ENCODE assay signal across 18 cellular contexts in the genomic region with DNA sequence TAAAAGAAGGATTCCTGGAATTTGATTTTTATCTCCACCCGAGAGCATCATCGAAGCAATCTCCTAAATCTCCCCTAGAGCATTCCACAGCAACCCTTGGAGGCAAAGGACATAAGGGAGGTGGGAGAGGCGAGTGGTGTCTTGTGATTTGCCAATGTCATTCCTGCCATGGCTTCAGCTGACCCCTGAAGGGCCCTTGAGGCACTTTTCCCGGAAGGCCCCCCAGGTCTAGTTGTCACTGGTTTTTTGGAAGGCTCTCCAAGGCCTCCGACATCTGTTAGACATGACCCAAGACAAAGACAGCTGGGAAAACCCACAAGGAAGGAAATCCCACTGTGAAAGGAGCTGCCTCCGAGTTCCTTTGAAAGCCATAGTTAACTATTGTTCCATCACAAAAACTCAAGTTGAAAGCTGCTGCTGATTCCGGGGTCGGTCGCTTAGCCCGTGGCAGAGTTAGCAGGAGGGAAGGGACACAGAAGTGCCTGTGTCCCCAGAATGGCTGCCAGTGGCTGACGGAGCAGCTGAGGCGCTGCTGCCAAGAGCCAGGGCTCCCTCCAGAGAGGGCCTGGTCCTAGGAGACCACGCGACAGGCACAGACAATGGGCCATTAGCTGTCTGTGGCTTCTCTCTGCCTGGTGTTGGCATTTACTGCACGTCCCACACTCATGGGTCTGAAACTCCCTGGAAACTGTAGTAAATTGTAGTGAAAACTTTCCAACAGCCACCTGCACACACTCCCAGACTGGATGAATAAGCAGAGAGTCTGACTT. TPM values are rescaled to one million over a fixed set of nuclear protein-coding genes. Genes with fewer than 3 reads are reported as not detected.
A peak's percentile ranks its signal among the peaks of the same experiment; 100 is the strongest.
DNase-seq lines count a peak whose midpoint lies in the region; ATAC-seq, FAIRE-seq and TF ChIP-seq lines count a peak whose summit lies in the region.
"Had no signal": no experiment of that assay in that cellular context is flagged by ENCODE, and none has a peak within 500 bp of the region (broad histone marks: within the 10 kb centered on the region; RNA-seq: fewer than 3 reads in every experiment).

No MANE protein-coding gene starts in this region.

- DNase-seq in HepG2 (ENCODE audit: low spot score) (no peak), right lobe of liver (no peak), frontal cortex (ENCODE audit: low spot score in 2 of 2) (peak; percentile 42 to 62), middle frontal gyrus (ENCODE audit: extremely low spot score, low spot score) (peak; percentile 76), NCI-H510A (lab: John Stamatoyannopoulos, UW) (no peak), GM19238 (ENCODE audit: insufficient read length, low spot score) (no peak)
- DNase-seq: ACHN; activated CD4-positive, alpha-beta T cell treated with anti-CD3 and anti-CD28 coated beads, Interleukin-2, amount 50 U/mL, for 48 hours; effector memory CD4-positive, alpha-beta T cell; foreskin keratinocyte; NCI-H446; RPMI8226; T1000 had no signal

- H3K4me3 ChIP-seq in HepG2 (replicated peaks in 1 of 3; ENCODE audit: insufficient read depth in 1 of 3, low read depth in 2 of 3, low read length in 3 of 3) = no peak overlapping the region
- H3K4me3 ChIP-seq in right lobe of liver = no peak overlapping the region
- H3K4me3 ChIP-seq: ascending aorta, upper lobe of left lung had no signal

- peak overlapping the region; percentile 29; the same call in 1 of the 2 replicates for H3K4me2 ChIP-seq in HepG2 (ENCODE audit: low read depth, low read length)

- TF ChIP-seq CTCF in HepG2 (CRISPR knock-in tag; IDR thresholded peaks at IDR 0.05) (no peak), right lobe of liver (IDR thresholded peaks at IDR 0.05) (no peak)

- no peaks in the 10 kb centered on the region for H3K79me2 ChIP-seq in HepG2 (ENCODE audit: insufficient read depth, low read length)

- H3K36me3 ChIP-seq in HepG2 (replicated peaks in 1 of 2; ENCODE audit: control insufficient read depth in 1 of 2, insufficient read depth in 2 of 2, low read length in 2 of 2) (no peaks in the 10 kb centered on the region), right lobe of liver (no peaks in the 10 kb centered on the region)
- H3K36me3 ChIP-seq: ascending aorta, upper lobe of left lung had no signal

- no peak overlapping the region for H3K9ac ChIP-seq in HepG2 (ENCODE audit: insufficient read depth, low read depth, low read length)

- 28% methylated on average over 9 of the region's 15 CpGs for WGBS in HepG2 (ENCODE audit: low lambda C conversion rate)
- 73% methylated on average over 9 of the region's 15 CpGs for WGBS in right lobe of liver (ENCODE audit: insufficient coverage, low coverage, low lambda C conversion rate, missing lambda C conversion rate)

- no peak overlapping the region for H2AFZ ChIP-seq in HepG2 (ENCODE audit: low read length)

- H3K4me1 ChIP-seq in HepG2 (ENCODE audit: insufficient read depth, low read length) (peaks cover 19% of the 10 kb centered on the region), right lobe of liver (peaks cover 0 to 3% (median 0%) of the 10 kb centered on the region in 4 donors)
- H3K4me1 ChIP-seq: ascending aorta, upper lobe of left lung had no signal

- no peak for TF ChIP-seq RAD21 in HepG2 (CRISPR knock-in tag; IDR thresholded peaks at IDR 0.05)

- intact Hi-C loops in HepG2 (cut with micrococcal nuclease; ENCODE audit: unreplicated experiment) (no loop called here), right lobe of liver (cut with DNase I) (no loop called here)

- CTCF ChIA-PET in HepG2 (lab: Yijun Ruan, JAX; ENCODE audit: low intra/inter-chr PET ratio, low total read pairs) = no interaction called here

- no peak for TF ChIP-seq POLR2A in HepG2 (IDR thresholded peaks at IDR 0.05; ENCODE audit: insufficient read depth in 1 of 2, low read depth in 2 of 2, low read length in 2 of 2)
- no peak for TF ChIP-seq POLR2A in right lobe of liver (IDR thresholded peaks at IDR 0.05)

- H4K20me1 ChIP-seq in HepG2 (ENCODE audit: insufficient read depth, low read length) = no peaks in the 10 kb centered on the region

- TF ChIP-seq EP300 in HepG2 (IDR thresholded peaks at IDR 0.05; ENCODE audit: low read depth in 2 of 2, low read length in 2 of 2) (no peak), HepG2 (CRISPR knock-in tag; IDR thresholded peaks at IDR 0.05; ENCODE audit: borderline replicate concordance) (no peak)

- H3K9me3 ChIP-seq in HepG2 (ENCODE audit: low read length) = no peaks in the 10 kb centered on the region
- H3K9me3 ChIP-seq in right lobe of liver = no peaks in the 10 kb centered on the region
- H3K9me3 ChIP-seq: ascending aorta, upper lobe of left lung had no signal

- H3K27me3 ChIP-seq in HepG2 (ENCODE audit: control insufficient read depth in 1 of 2, insufficient read depth in 2 of 2, low read length in 2 of 2) (peaks cover 0 to 15% of the 10 kb centered on the region in 2 experiments; a peak in 1 of 5 replicates), right lobe of liver (no peaks in the 10 kb centered on the region)
- H3K27me3 ChIP-seq: ascending aorta, foreskin keratinocyte, upper lobe of left lung had no signal

- in situ Hi-C loops in HepG2 (cut with HindIII; ENCODE audit: extremely low pct_ligation_motif_present, low pct_unique_long_range_greater_than_20kb) = no loop called here

- POLR2A ChIA-PET in HepG2 (lab: Yijun Ruan, JAX) = no interaction called here

- H3K27ac ChIP-seq in HepG2 (ENCODE audit: extremely low read length, insufficient read depth, low read length) (no peak overlapping the region), right lobe of liver (no peak overlapping the region)
- H3K27ac ChIP-seq: ascending aorta, foreskin keratinocyte, upper lobe of left lung had no signal

- BruUV-seq in HepG2 (replicated peaks; lab: Mats Ljungman, UMichigan) = no TSS peak

- FAIRE-seq in HepG2 (lab: Jason Lieb, UNC) = no peak
- peak; percentile 54 for FAIRE-seq in frontal cortex (lab: Jason Lieb, UNC)

- peak; percentile 71 for ATAC-seq in HepG2
- no peak for ATAC-seq in right lobe of liver
- no peak for ATAC-seq in HG03039 (IDR thresholded peaks at IDR 0.05; ENCODE audit: unreplicated experiment)
- no peak for ATAC-seq in HG02798 (IDR thresholded peaks at IDR 0.05; ENCODE audit: poor library complexity, unreplicated experiment)
- ATAC-seq: activated T-helper 17 cell treated with anti-CD3 and anti-CD28 coated beads, Interleukin-2, amount 50 U/mL, for 72 hours; foreskin keratinocyte had no signal

TF ChIP-seq in HepG2, 621 proteins besides CTCF, POLR2A, EP300 and RAD21:
- TF ChIP-seq YY1 (IDR thresholded peaks at IDR 0.05; ENCODE audit: insufficient read depth, insufficient replicate concordance, low read depth, low read length) = peak; percentile 33
- TF ChIP-seq ZNF772 (CRISPR knock-in tag; IDR thresholded peaks at IDR 0.05) = no peak
- peak; percentile 81; the same call in 1 of the 2 replicates for TF ChIP-seq THAP9 (CRISPR knock-in tag; IDR thresholded peaks at IDR 0.05; ENCODE audit: borderline replicate concordance)

RNA-seq across cellular contexts. Expression of gene TRIO, which starts 24.4 kb away (rescaled TPM):
- total RNA-seq in HepG2 (2016; rRNA removed; fragmentation: Illumina TruSeq; extraction: Trizol) (40.1 and 45.2 TPM in 2 replicates), right lobe of liver (10 to 100 TPM; 34.7 to 63.5 (median 50.2) TPM), frontal cortex (310 TPM)
- 21.2 and 24.0 TPM in 2 replicates for total RNA-seq in HepG2 (2016; cell fraction: cytosol; rRNA removed; fragmentation: Illumina TruSeq; extraction: Trizol; ENCODE audit: low read depth)
- total RNA-seq in HepG2 (2016; cell fraction: insoluble cytoplasmic fraction; rRNA removed; fragmentation: Illumina TruSeq; extraction: Trizol) = 33.5 and 38.3 TPM in 2 replicates
- 21.6 and 23.8 TPM in 2 replicates for total RNA-seq in HepG2 (2016; cell fraction: membrane; rRNA removed; fragmentation: Illumina TruSeq; extraction: Trizol)
- 110 and 124 TPM in 2 replicates for total RNA-seq in HepG2 (2016; cell fraction: nucleus; rRNA removed; fragmentation: Illumina TruSeq; extraction: Trizol)
- polyA plus RNA-seq in HepG2 (2011; rRNA removed) = 45.9 and 54.9 TPM in 2 replicates
- 21.6 and 26.5 TPM in 2 replicates for polyA plus RNA-seq in HepG2 (2011; cell fraction: cytosol; rRNA removed)
- polyA plus RNA-seq in HepG2 (2011; cell fraction: nucleus; rRNA removed) = 164 and 205 TPM in 2 replicates
- polyA plus RNA-seq in HepG2 (2012) = 38.4 and 43.8 TPM in 2 replicates
- polyA plus RNA-seq in HepG2 (2016; cell fraction: cytosol; fragmentation: Illumina TruSeq; extraction: Trizol; ENCODE audit: low read depth) = 0.63 and 1.0 TPM in 2 replicates
- 11.0 and 18.7 TPM in 2 replicates for polyA plus RNA-seq in HepG2 (2016; cell fraction: insoluble cytoplasmic fraction; fragmentation: Illumina TruSeq; extraction: Trizol; ENCODE audit: low read depth)
- 2.1 and 2.3 TPM in 2 replicates for polyA plus RNA-seq in HepG2 (2016; cell fraction: membrane; fragmentation: Illumina TruSeq; extraction: Trizol; ENCODE audit: low read depth)
- polyA plus RNA-seq in HepG2 (2016; cell fraction: nucleus; fragmentation: Illumina TruSeq; extraction: Trizol; ENCODE audit: insufficient read depth, low read depth) = 112 and 131 TPM in 2 replicates
- polyA minus RNA-seq in HepG2 (2011; rRNA and poly(A)+ RNA removed; ENCODE audit: low replicate concordance) = 240 and 302 TPM in 2 replicates
- 39.7 and 40.6 TPM in 2 replicates for polyA minus RNA-seq in HepG2 (2011; cell fraction: cytosol; rRNA and poly(A)+ RNA removed)
- 318 and 321 TPM in 2 replicates for polyA minus RNA-seq in HepG2 (2011; cell fraction: nucleus; rRNA and poly(A)+ RNA removed)

Comparison
In these comparisons a context has a peak if more than half of its experiments do, and no peak if none do; other contexts are left out.
1. DNase-seq: peak in frontal cortex (2 of 2) and middle frontal gyrus (single experiment); none in HepG2 (single experiment), right lobe of liver (0 of 3), NCI-H510A (single experiment) and GM19238 (single experiment).